8 cellular contexts compared by ENCODE assay signal in genomic region chr18:9743200-9744016, GRCh38. TPM values are rescaled to one million over a fixed set of nuclear protein-coding genes. Genes with fewer than 3 reads are reported as not detected.
DNase-seq lines count a peak whose midpoint lies in the region; ATAC-seq lines count a peak whose summit lies in the region.

No MANE protein-coding gene starts in this region.

- peak; percentile 31 for DNase-seq in COLO829 (ENCODE audit: low spot score)
- peak; percentile 95 for DNase-seq in NCI-H226
- peak; percentile 96 for DNase-seq in myocyte (ENCODE audit: low read depth)
- no peak for DNase-seq in NCI-H187 (lab: John Stamatoyannopoulos, UW)
- DNase-seq in activated CD4-positive, alpha-beta T cell treated with anti-CD3 and anti-CD28 coated beads, Interleukin-2, amount 10 ng/mL, durations not matched to agents 7 days and 5 days = no peak

- intact Hi-C loops in dendritic cell treated with granulocyte-macrophage colony-stimulating factor and Interleukin-4, amounts not matched to agents 40 ng/mL and 50 ng/mL, for 4 days (cut with micrococcal nuclease) = no loop called here

- CTCF ChIA-PET in activated CD4-positive, alpha-beta T cell treated with anti-CD3 and anti-CD28 coated beads, Interleukin-2, amount 10 ng/mL, durations not matched to agents 7 days and 5 days (lab: Charles Lee) = no interaction called here

- no peak overlapping the region for H3K4me3 Mint-ChIP-seq in dendritic cell treated with granulocyte-macrophage colony-stimulating factor and Interleukin-4, amounts not matched to agents 40 ng/mL and 50 ng/mL, for 4 days
- H3K4me3 Mint-ChIP-seq in activated CD4-positive, alpha-beta T cell treated with anti-CD3 and anti-CD28 coated beads, Interleukin-2, amount 10 ng/mL, durations not matched to agents 7 days and 5 days = no peak overlapping the region

- H3K4me1 Mint-ChIP-seq in dendritic cell treated with granulocyte-macrophage colony-stimulating factor and Interleukin-4, amounts not matched to agents 40 ng/mL and 50 ng/mL, for 4 days (ENCODE audit: low read depth) = peaks cover 83% of the 10 kb centered on the region
- H3K4me1 Mint-ChIP-seq in activated CD4-positive, alpha-beta T cell treated with anti-CD3 and anti-CD28 coated beads, Interleukin-2, amount 10 ng/mL, durations not matched to agents 7 days and 5 days = no peaks in the 10 kb centered on the region

- H3K36me3 Mint-ChIP-seq in dendritic cell treated with granulocyte-macrophage colony-stimulating factor and Interleukin-4, amounts not matched to agents 40 ng/mL and 50 ng/mL, for 4 days (ENCODE audit: low read depth) = peaks cover 46% of the 10 kb centered on the region
- no peaks in the 10 kb centered on the region for H3K36me3 Mint-ChIP-seq in activated CD4-positive, alpha-beta T cell treated with anti-CD3 and anti-CD28 coated beads, Interleukin-2, amount 10 ng/mL, durations not matched to agents 7 days and 5 days (ENCODE audit: low read depth)

- POLR2A ChIA-PET in activated CD4-positive, alpha-beta T cell treated with anti-CD3 and anti-CD28 coated beads, Interleukin-2, amount 10 ng/mL, durations not matched to agents 7 days and 5 days (lab: Charles Lee) = no interaction called here

- H3K27ac Mint-ChIP-seq in dendritic cell treated with granulocyte-macrophage colony-stimulating factor and Interleukin-4, amounts not matched to agents 40 ng/mL and 50 ng/mL, for 4 days = peak overlapping the region; percentile 76
- no peak overlapping the region for H3K27ac Mint-ChIP-seq in activated CD4-positive, alpha-beta T cell treated with anti-CD3 and anti-CD28 coated beads, Interleukin-2, amount 10 ng/mL, durations not matched to agents 7 days and 5 days

- H3K27me3 Mint-ChIP-seq in dendritic cell treated with granulocyte-macrophage colony-stimulating factor and Interleukin-4, amounts not matched to agents 40 ng/mL and 50 ng/mL, for 4 days = no peaks in the 10 kb centered on the region
- peaks cover 50% of the 10 kb centered on the region for H3K27me3 Mint-ChIP-seq in activated CD4-positive, alpha-beta T cell treated with anti-CD3 and anti-CD28 coated beads, Interleukin-2, amount 10 ng/mL, durations not matched to agents 7 days and 5 days

- H3K9me3 Mint-ChIP-seq in dendritic cell treated with granulocyte-macrophage colony-stimulating factor and Interleukin-4, amounts not matched to agents 40 ng/mL and 50 ng/mL, for 4 days = no peaks in the 10 kb centered on the region
- no peaks in the 10 kb centered on the region for H3K9me3 Mint-ChIP-seq in activated CD4-positive, alpha-beta T cell treated with anti-CD3 and anti-CD28 coated beads, Interleukin-2, amount 10 ng/mL, durations not matched to agents 7 days and 5 days

- ATAC-seq in HG02938 (IDR thresholded peaks at IDR 0.05; ENCODE audit: unreplicated experiment) (no peak), GM21447 (IDR thresholded peaks at IDR 0.05; ENCODE audit: unreplicated experiment) (no peak)

RNA-seq across cellular contexts. Expression of gene RAB31, which starts 35.3 kb away (rescaled TPM):
- total RNA-seq in myocyte = 18.7 and 19.0 TPM in 2 replicates
- polyA plus RNA-seq in myocyte (2012) = 38.1 TPM
- 1 to 10 TPM in 1 of 2 experiments, under 1 TPM in 1; 0.92 to 1.3 TPM for total RNA-seq in activated CD4-positive, alpha-beta T cell treated with anti-CD3 and anti-CD28 coated beads, Interleukin-2, amount 10 ng/mL, durations not matched to agents 7 days and 5 days

Comparison
In these comparisons a context has a peak if more than half of its experiments do, and no peak if none do; other contexts are left out.
1. DNase-seq: peak in COLO829 (single experiment), NCI-H226 (single experiment) and myocyte (single experiment); none in NCI-H187 (0 of 2) and activated CD4-positive, alpha-beta T cell treated with anti-CD3 and anti-CD28 coated beads, Interleukin-2, amount 10 ng/mL, durations not matched to agents 7 days and 5 days (single experiment).